In the genomic region with DNA sequence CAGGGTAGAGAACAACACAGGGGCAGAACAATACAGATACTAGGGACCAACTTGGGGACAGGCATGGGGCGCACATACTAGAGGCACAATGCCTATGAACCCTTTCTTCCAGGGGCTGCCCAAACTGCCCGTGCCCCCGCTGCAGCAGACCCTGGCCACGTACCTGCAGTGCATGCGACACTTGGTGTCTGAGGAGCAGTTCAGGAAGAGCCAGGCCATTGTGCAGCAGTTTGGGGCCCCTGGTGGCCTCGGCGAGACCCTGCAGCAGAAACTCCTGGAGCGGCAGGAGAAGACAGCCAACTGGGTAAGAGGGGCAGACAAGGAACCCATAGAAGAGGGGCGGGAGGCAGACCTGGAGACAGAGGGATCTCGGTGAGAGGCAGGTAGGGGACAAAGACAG, we compare ENCODE assay signal across 22 cellular contexts. TPM values are rescaled to one million over a fixed set of nuclear protein-coding genes. Genes with fewer than 3 reads are reported as not detected.
DNase-seq lines count a peak whose midpoint lies in the region; ATAC-seq and TF ChIP-seq lines count a peak whose summit lies in the region.
"Had no signal": no experiment of that assay in that cellular context is flagged by ENCODE, and none has a peak within 500 bp of the region (broad histone marks: within the 10 kb centered on the region; RNA-seq: fewer than 3 reads in every experiment).

No MANE protein-coding gene starts in this region.

- H3K9me3 ChIP-seq in BE2C (no peaks in the 10 kb centered on the region), neural progenitor cell (ENCODE audit: low read depth) (no peaks in the 10 kb centered on the region)
- H3K9me3 ChIP-seq: breast epithelium, heart left ventricle had no signal

- no peak for ATAC-seq in GM21737 (IDR thresholded peaks at IDR 0.05; ENCODE audit: unreplicated experiment)
- no peak for ATAC-seq in stimulated activated memory B cell treated with anti-CD40 and anti-IgM and Interleukin-4, amounts not matched to agents 10 μg/mL and 1 μg/mL and 100 μg/mL, for 72 hours
- ATAC-seq: heart left ventricle, right cardiac atrium, T-cell had no signal

- H3K4me2 ChIP-seq in neural progenitor cell: no peak overlapping the region

- H3K36me3 Mint-ChIP-seq in chondrocyte (ENCODE audit: low read depth) (no peaks in the 10 kb centered on the region), neural progenitor cell (no peaks in the 10 kb centered on the region)
- no peaks in the 10 kb centered on the region for H3K36me3 Mint-ChIP-seq in stimulated activated memory B cell treated with anti-CD40 and anti-IgM and Interleukin-4, amounts not matched to agents 10 μg/mL and 1 μg/mL and 100 μg/mL, for 72 hours
- H3K36me3 Mint-ChIP-seq: CD4-positive, alpha-beta memory T cell; T-cell had no signal

- H3K27me3 ChIP-seq in BE2C: no peaks in the 10 kb centered on the region
- H3K27me3 ChIP-seq in neural progenitor cell: peaks cover 53% of the 10 kb centered on the region

- no peak overlapping the region for H3K9ac ChIP-seq in neural progenitor cell

- H2AFZ ChIP-seq in neural progenitor cell (replicated peaks): no peak overlapping the region

- H3K27ac Mint-ChIP-seq in chondrocyte (ENCODE audit: unreplicated experiment) (no peak overlapping the region), neural progenitor cell (no peak overlapping the region)
- no peak overlapping the region for H3K27ac Mint-ChIP-seq in stimulated activated memory B cell treated with anti-CD40 and anti-IgM and Interleukin-4, amounts not matched to agents 10 μg/mL and 1 μg/mL and 100 μg/mL, for 72 hours
- H3K27ac Mint-ChIP-seq: activated CD4-positive, alpha-beta T cell treated with anti-CD3 and anti-CD28 coated beads, Interleukin-2, amount 10 ng/mL, durations not matched to agents 24 days and 14 days; CD4-positive, alpha-beta memory T cell; T-cell had no signal

- H3K9me3 Mint-ChIP-seq in chondrocyte (ENCODE audit: low read depth): no peaks in the 10 kb centered on the region
- no peaks in the 10 kb centered on the region for H3K9me3 Mint-ChIP-seq in neural progenitor cell
- H3K9me3 Mint-ChIP-seq in stimulated activated memory B cell treated with anti-CD40 and anti-IgM and Interleukin-4, amounts not matched to agents 10 μg/mL and 1 μg/mL and 100 μg/mL, for 72 hours: peaks cover 2% of the 10 kb centered on the region
- H3K9me3 Mint-ChIP-seq: activated CD4-positive, alpha-beta T cell treated with anti-CD3 and anti-CD28 coated beads, Interleukin-2, amount 10 ng/mL, durations not matched to agents 24 days and 14 days; T-cell had no signal

- peak; percentile 27 for TF ChIP-seq CTCF in BE2C (IDR thresholded peaks at IDR 0.05; ENCODE audit: low read depth, low read length)
- 0 out of 3 replicates have a peak, but pooled peaks have one; percentile 4 for TF ChIP-seq CTCF in GM12872 (IDR thresholded peaks at IDR 0.05; ENCODE audit: insufficient read depth, low read depth, low read length)
- TF ChIP-seq CTCF in chondrocyte (IDR thresholded peaks at IDR 0.05): no peak
- peak; percentile 40 for TF ChIP-seq CTCF in neural progenitor cell (IDR thresholded peaks at IDR 0.05)

- H3F3A ChIP-seq in neural progenitor cell (ENCODE audit: low read depth): no peaks in the 10 kb centered on the region

- H3K27me3 Mint-ChIP-seq in chondrocyte (ENCODE audit: low read depth) (peaks cover 70% of the 10 kb centered on the region), neural progenitor cell (ENCODE audit: insufficient read depth, low read depth) (peaks cover 46% of the 10 kb centered on the region)
- peaks cover 89% of the 10 kb centered on the region for H3K27me3 Mint-ChIP-seq in stimulated activated memory B cell treated with anti-CD40 and anti-IgM and Interleukin-4, amounts not matched to agents 10 μg/mL and 1 μg/mL and 100 μg/mL, for 72 hours

- H3K36me3 ChIP-seq in BE2C (no peaks in the 10 kb centered on the region), neural progenitor cell (no peaks in the 10 kb centered on the region)
- H3K36me3 ChIP-seq: breast epithelium, heart left ventricle had no signal

- no peak overlapping the region for H3K27ac ChIP-seq in neural progenitor cell
- H3K27ac ChIP-seq: breast epithelium, heart left ventricle had no signal

- no peak overlapping the region for H3K4me3 Mint-ChIP-seq in chondrocyte (ENCODE audit: unreplicated experiment)
- H3K4me3 Mint-ChIP-seq in neural progenitor cell: no peak overlapping the region
- H3K4me3 Mint-ChIP-seq in stimulated activated memory B cell treated with anti-CD40 and anti-IgM and Interleukin-4, amounts not matched to agents 10 μg/mL and 1 μg/mL and 100 μg/mL, for 72 hours: no peak overlapping the region
- H3K4me3 Mint-ChIP-seq: activated CD4-positive, alpha-beta T cell treated with anti-CD3 and anti-CD28 coated beads, Interleukin-2, amount 10 ng/mL, durations not matched to agents 24 days and 14 days; CD4-positive, alpha-beta memory T cell; T-cell had no signal

- H3K4me1 ChIP-seq in BE2C (peaks cover 43% of the 10 kb centered on the region), neural progenitor cell (no peaks in the 10 kb centered on the region)
- H3K4me1 ChIP-seq: breast epithelium had no signal

- H3K79me2 ChIP-seq in neural progenitor cell (ENCODE audit: low read depth): no peaks in the 10 kb centered on the region

- H3K4me1 Mint-ChIP-seq in chondrocyte (ENCODE audit: low read depth) (no peaks in the 10 kb centered on the region), neural progenitor cell (no peaks in the 10 kb centered on the region)
- H3K4me1 Mint-ChIP-seq in stimulated activated memory B cell treated with anti-CD40 and anti-IgM and Interleukin-4, amounts not matched to agents 10 μg/mL and 1 μg/mL and 100 μg/mL, for 72 hours: peaks cover 3% of the 10 kb centered on the region
- H3K4me1 Mint-ChIP-seq: activated CD4-positive, alpha-beta T cell treated with anti-CD3 and anti-CD28 coated beads, Interleukin-2, amount 10 ng/mL, durations not matched to agents 24 days and 14 days had no signal

- no peak overlapping the region for H3K4me3 ChIP-seq in BE2C (ENCODE audit: low read depth, low read length)
- H3K4me3 ChIP-seq in neural progenitor cell: no peak overlapping the region
- H3K4me3 ChIP-seq: breast epithelium, heart left ventricle had no signal

- H4K20me1 ChIP-seq in neural progenitor cell (ENCODE audit: low read depth): peaks cover 3% of the 10 kb centered on the region

- no peak for DNase-seq in BE2C
- peak; percentile 48 for DNase-seq in chondrocyte (ENCODE audit: low spot score)
- peak; percentile 27 for DNase-seq in neural progenitor cell (ENCODE audit: low spot score)
- DNase-seq in DMS153 treated with DMSO at 0.1 percent for 48 hours (lab: John Stamatoyannopoulos, UW; ENCODE audit: unreplicated experiment): no peak
- DNase-seq: activated CD4-positive, alpha-beta T cell treated with anti-CD3 and anti-CD28 coated beads, Interleukin-2, amount 10 ng/mL, durations not matched to agents 24 days and 14 days; CD4-positive, alpha-beta memory T cell; MM.1S; NCI-H146; NCI-H748 treated with DMSO at 0.1 percent for 48 hours; nucleus accumbens; right cardiac atrium; SHP77 treated with DMSO at 0.1 percent for 48 hours; T-cell had no signal

RNA-seq across cellular contexts. Expression of gene CHAT, which starts 5.8 kb away (rescaled TPM):
- polyA plus RNA-seq in BE2C (2012; ENCODE audit: insufficient read depth, insufficient read length, low read depth): 0.62 TPM
- total RNA-seq in chondrocyte (not detected in 3 replicates), neural progenitor cell (ENCODE audit: low replicate concordance) (not detected in 2 replicates)
- total RNA-seq: activated CD4-positive, alpha-beta T cell treated with anti-CD3 and anti-CD28 coated beads, Interleukin-2, amount 10 ng/mL, durations not matched to agents 24 days and 14 days; breast epithelium; CD4-positive, alpha-beta memory T cell; endothelial cell of umbilical vein; heart left ventricle; liver; OCI-LY7; right cardiac atrium; T-cell; temporal lobe had no signal
- polyA plus RNA-seq: CD4-positive, alpha-beta memory T cell; endothelial cell of umbilical vein; heart left ventricle; liver; right cardiac atrium had no signal

RNA-seq across cellular contexts. Expression of gene SLC18A3, which starts 9.5 kb away (rescaled TPM):
- polyA plus RNA-seq in BE2C (2012; ENCODE audit: insufficient read depth, insufficient read length, low read depth): 16.5 TPM
- total RNA-seq in chondrocyte (not detected in 3 replicates), neural progenitor cell (ENCODE audit: low replicate concordance) (not detected in 2 replicates)
- total RNA-seq: activated CD4-positive, alpha-beta T cell treated with anti-CD3 and anti-CD28 coated beads, Interleukin-2, amount 10 ng/mL, durations not matched to agents 24 days and 14 days; breast epithelium; CD4-positive, alpha-beta memory T cell; endothelial cell of umbilical vein; heart left ventricle; liver; OCI-LY7; T-cell; temporal lobe had no signal
- polyA plus RNA-seq: CD4-positive, alpha-beta memory T cell; endothelial cell of umbilical vein; heart left ventricle; liver had no signal

RNA-seq across cellular contexts. Expression of gene C10orf53, which starts 59.8 kb away (rescaled TPM):
- polyA plus RNA-seq in BE2C (2012; ENCODE audit: insufficient read depth, insufficient read length, low read depth): not detected
- total RNA-seq in chondrocyte: not detected in 3 replicates
- total RNA-seq in neural progenitor cell (ENCODE audit: low replicate concordance): not detected in 2 replicates
- total RNA-seq: activated CD4-positive, alpha-beta T cell treated with anti-CD3 and anti-CD28 coated beads, Interleukin-2, amount 10 ng/mL, durations not matched to agents 24 days and 14 days; breast epithelium; CD4-positive, alpha-beta memory T cell; endothelial cell of umbilical vein; heart left ventricle; liver; OCI-LY7; right cardiac atrium; T-cell; temporal lobe had no signal
- polyA plus RNA-seq: CD4-positive, alpha-beta memory T cell; endothelial cell of umbilical vein; heart left ventricle; liver; right cardiac atrium had no signal

Comparison
In these comparisons a context has a peak if more than half of its experiments do, and no peak if none do; other contexts are left out.
1. DNase-seq: peak in chondrocyte (single experiment) and neural progenitor cell (single experiment); none in BE2C (single experiment) and DMS153 treated with DMSO at 0.1 percent for 48 hours (single experiment).